10 cellular contexts compared by ENCODE assay signal in genomic region chr4:3396611-3397010, GRCh38. TPM values are rescaled to one million over a fixed set of nuclear protein-coding genes. Genes with fewer than 3 reads are reported as not detected.
"Had no signal": no experiment of that assay in that cellular context is flagged by ENCODE, and none has a peak within 500 bp of the region (broad histone marks: within the 10 kb centered on the region; RNA-seq: fewer than 3 reads in every experiment).

No MANE protein-coding gene starts in this region.

- H3K4me3 ChIP-seq: HAP-1 had no signal

- ATAC-seq: HCT116, HepG2 had no signal

- H3K36me3 ChIP-seq: HAP-1 had no signal

- DNase-seq: GOT3, H7, HFFc6, KBM-7 had no signal

- H3K27ac ChIP-seq: HL-60 had no signal

- H3K9me3 ChIP-seq: HAP-1 had no signal

- H3K4me1 ChIP-seq: HAP-1 had no signal

RNA-seq across cellular contexts. Expression of gene HGFAC, which starts 45.2 kb away (rescaled TPM):
- total RNA-seq: HT1080 had no signal
- polyA plus RNA-seq: IgD-negative memory B cell had no signal
